ENCODE assay signal across 27 cellular contexts in genomic region chr1:31161571-31161970, GRCh38.
DNase-seq lines count a peak whose midpoint lies in the region; ATAC-seq and TF ChIP-seq lines count a peak whose summit lies in the region.
"Had no signal": no experiment of that assay in that cellular context is flagged by ENCODE, and none has a peak within 500 bp of the region (broad histone marks: within the 10 kb centered on the region; RNA-seq: fewer than 3 reads in every experiment).

No MANE protein-coding gene starts in this region.

- peaks cover 2% of the 10 kb centered on the region for H3K27me3 Mint-ChIP-seq in activated CD4-positive, alpha-beta T cell treated with anti-CD3 and anti-CD28 coated beads, Interleukin-2, amount 10 ng/mL, durations not matched to agents 7 days and 5 days
- no peaks in the 10 kb centered on the region for H3K27me3 Mint-ChIP-seq in chondrocyte (ENCODE audit: low read depth)

- H4K91ac ChIP-seq in neuronal stem cell (ENCODE audit: low read depth, low read length, poor library complexity), result no peak overlapping the region

- H3K4ac ChIP-seq in neuronal stem cell (ENCODE audit: low read length), result no peak overlapping the region

- no peak overlapping the region for H2BK15ac ChIP-seq in neuronal stem cell (ENCODE audit: low read length)

- no peak overlapping the region for H3K4me3 Mint-ChIP-seq in activated CD4-positive, alpha-beta T cell treated with anti-CD3 and anti-CD28 coated beads, Interleukin-2, amount 10 ng/mL, durations not matched to agents 7 days and 5 days
- no peak overlapping the region for H3K4me3 Mint-ChIP-seq in chondrocyte (ENCODE audit: unreplicated experiment)
- H3K4me3 Mint-ChIP-seq: activated naive CD4-positive, alpha-beta T cell treated with anti-CD3 and anti-CD28 coated beads, Interleukin-2, amount 50 U/mL, for 24 hours had no signal

- H3K4me3 ChIP-seq in HUES6 (ENCODE audit: low read depth, low read length), result no peak overlapping the region
- H3K4me3 ChIP-seq in neuronal stem cell (ENCODE audit: low read length in 2 of 2), result no peak overlapping the region
- H3K4me3 ChIP-seq in coronary artery, result no peak overlapping the region
- H3K4me3 ChIP-seq: cardiac muscle cell, gastroesophageal sphincter, hepatocyte had no signal

- H3K18ac ChIP-seq in neuronal stem cell (ENCODE audit: low read length), result no peak overlapping the region

- no peak overlapping the region for H3K9ac ChIP-seq in HUES6 (ENCODE audit: low read length)
- no peak overlapping the region for H3K9ac ChIP-seq in neuronal stem cell (ENCODE audit: low read depth, low read length, poor library complexity)

- H3K27ac ChIP-seq in HUES6 (ENCODE audit: low read depth, low read length) (peak overlapping the region; percentile 21; the same call in 1 of the 2 replicates), neuronal stem cell (replicated peaks; ENCODE audit: low read length) (no peak overlapping the region), coronary artery (no peak overlapping the region)
- H3K27ac ChIP-seq: cardiac muscle cell, gastroesophageal sphincter had no signal

- H3K4me1 Mint-ChIP-seq in activated CD4-positive, alpha-beta T cell treated with anti-CD3 and anti-CD28 coated beads, Interleukin-2, amount 10 ng/mL, durations not matched to agents 7 days and 5 days, result peaks cover 13% of the 10 kb centered on the region
- peaks cover 4% of the 10 kb centered on the region for H3K4me1 Mint-ChIP-seq in chondrocyte (ENCODE audit: low read depth)

- peak overlapping the region; percentile 70 for H2AK5ac ChIP-seq in neuronal stem cell (ENCODE audit: low read depth, low read length)

- no peaks in the 10 kb centered on the region for H3K27me3 ChIP-seq in HUES6 (ENCODE audit: control insufficient read depth, insufficient read depth, low read length)
- no peaks in the 10 kb centered on the region for H3K27me3 ChIP-seq in neuronal stem cell (ENCODE audit: control insufficient read depth in 3 of 3, insufficient read depth in 3 of 3, low read depth in 1 of 3, low read length in 3 of 3)
- H3K27me3 ChIP-seq: cardiac muscle cell, gastroesophageal sphincter, hepatocyte, stomach, transverse colon had no signal

- no peak for TF ChIP-seq CTCF in chondrocyte (IDR thresholded peaks at IDR 0.05)
- TF ChIP-seq CTCF in coronary artery (IDR thresholded peaks at IDR 0.05), result no peak

- peaks cover 6% of the 10 kb centered on the region; the same call in 1 of the 2 replicates for H3K4me1 ChIP-seq in HUES6 (ENCODE audit: control insufficient read depth, insufficient read depth, low read length)
- H3K4me1 ChIP-seq in neuronal stem cell (ENCODE audit: control insufficient read depth in 2 of 2, insufficient read depth in 1 of 2, low read depth in 1 of 2, low read length in 2 of 2), result no peaks in the 10 kb centered on the region
- H3K4me1 ChIP-seq: transverse colon had no signal

- H3K4me2 ChIP-seq in neuronal stem cell (ENCODE audit: insufficient read depth, low read length, poor library complexity, severe bottlenecking), result no peak overlapping the region

- no peaks in the 10 kb centered on the region for H3K36me3 Mint-ChIP-seq in activated CD4-positive, alpha-beta T cell treated with anti-CD3 and anti-CD28 coated beads, Interleukin-2, amount 10 ng/mL, durations not matched to agents 7 days and 5 days (ENCODE audit: low read depth)
- H3K36me3 Mint-ChIP-seq in chondrocyte (ENCODE audit: low read depth), result no peaks in the 10 kb centered on the region
- H3K36me3 Mint-ChIP-seq: activated naive CD4-positive, alpha-beta T cell treated with anti-CD3 and anti-CD28 coated beads, Interleukin-2, amount 50 U/mL, for 24 hours; naive B cell had no signal

- no peaks in the 10 kb centered on the region for H3K9me3 Mint-ChIP-seq in activated CD4-positive, alpha-beta T cell treated with anti-CD3 and anti-CD28 coated beads, Interleukin-2, amount 10 ng/mL, durations not matched to agents 7 days and 5 days
- H3K9me3 Mint-ChIP-seq in chondrocyte (ENCODE audit: low read depth), result no peaks in the 10 kb centered on the region
- H3K9me3 Mint-ChIP-seq: activated naive CD4-positive, alpha-beta T cell treated with anti-CD3 and anti-CD28 coated beads, Interleukin-2, amount 50 U/mL, for 24 hours; naive B cell had no signal

- ATAC-seq in HG03159 (IDR thresholded peaks at IDR 0.05; ENCODE audit: unreplicated experiment), result no peak
- ATAC-seq: gastroesophageal sphincter had no signal

- WGBS in neuronal stem cell (ENCODE audit: extremely low coverage in 2 of 2, insufficient read length in 2 of 2, insufficient replicate concordance in 1 of 2), 2 donors, result no CpG with 5 or more reads among the region's 5 CpGs

- no peak overlapping the region for H2AFZ ChIP-seq in neuronal stem cell (ENCODE audit: low read length)
- H2AFZ ChIP-seq: hepatocyte had no signal

- H3K9me3 ChIP-seq in HUES6 (ENCODE audit: control insufficient read depth, insufficient read depth, low read depth, low read length) (no peaks in the 10 kb centered on the region), neuronal stem cell (replicated peaks in 1 of 2; ENCODE audit: control insufficient read depth in 2 of 2, insufficient read depth in 1 of 2, low read depth in 1 of 2, low read length in 2 of 2) (no peaks in the 10 kb centered on the region)
- H3K9me3 ChIP-seq: gastroesophageal sphincter, stomach, transverse colon had no signal

- peaks cover 2% of the 10 kb centered on the region for H3K79me1 ChIP-seq in neuronal stem cell (ENCODE audit: low read depth, low read length)

- H3K36me3 ChIP-seq in HUES6 (ENCODE audit: control insufficient read depth, insufficient read depth, low read length) (no peaks in the 10 kb centered on the region; the same call in 1 of the 2 replicates), neuronal stem cell (replicated peaks in 1 of 2; ENCODE audit: control insufficient read depth in 2 of 2, insufficient read depth in 2 of 2, low read length in 2 of 2) (no peaks in the 10 kb centered on the region)
- H3K36me3 ChIP-seq: cardiac muscle cell, gastroesophageal sphincter, stomach, transverse colon had no signal

- DNase-seq in activated CD4-positive, alpha-beta T cell treated with anti-CD3 and anti-CD28 coated beads, Interleukin-2, amount 10 ng/mL, durations not matched to agents 7 days and 5 days, result no peak
- no peak for DNase-seq in activated CD4-positive, alpha-beta T cell treated with anti-CD3 and anti-CD28 coated beads, Interleukin-2, amount 50 U/mL, for 48 hours
- no peak for DNase-seq in chondrocyte (ENCODE audit: low spot score)
- DNase-seq in neuronal stem cell (ENCODE audit: low spot score), result no peak
- DNase-seq in coronary artery (ENCODE audit: low spot score), result no peak
- DNase-seq in GM19238 (ENCODE audit: insufficient read length, low spot score), result no peak
- DNase-seq: activated CD4-positive, alpha-beta T cell treated with anti-CD3 and anti-CD28 coated beads for 4 hours; activated T-cell treated with anti-CD3 and anti-CD28 coated beads, Interleukin-2, amount 50 U/mL, for 48 hours; AML-193; aorta; dermis blood vessel endothelial cell; DMS79; GDM1; naive B cell; NCI-H1436; NCI-H2081 treated with DMSO at 0.1 percent for 48 hours; NCI-H345; NCI-H748 treated with DMSO at 0.1 percent for 48 hours; occipital lobe; stomach; transverse colon had no signal

- H4K8ac ChIP-seq in neuronal stem cell (ENCODE audit: low read depth, low read length), result no peak overlapping the region

- CTCF ChIA-PET in activated CD4-positive, alpha-beta T cell treated with anti-CD3 and anti-CD28 coated beads, Interleukin-2, amount 10 ng/mL, durations not matched to agents 7 days and 5 days (lab: Charles Lee), result interaction anchor here (0.7 to 1.9 kb wide), 5 partner anchors 9 to 43 kb away, joined by 3 to 6 read pairs (median 3); no protein-coding TSS in a partner anchor

- POLR2A ChIA-PET in activated CD4-positive, alpha-beta T cell treated with anti-CD3 and anti-CD28 coated beads, Interleukin-2, amount 10 ng/mL, durations not matched to agents 7 days and 5 days (lab: Charles Lee), result no interaction called here

- no peak overlapping the region for H2BK5ac ChIP-seq in neuronal stem cell (ENCODE audit: low read length)

- no peak overlapping the region for H3K14ac ChIP-seq in neuronal stem cell (ENCODE audit: low read length)

- H2BK120ac ChIP-seq in neuronal stem cell (ENCODE audit: low read depth, low read length), result no peak overlapping the region

- peak overlapping the region; percentile 72 for H3K27ac Mint-ChIP-seq in activated CD4-positive, alpha-beta T cell treated with anti-CD3 and anti-CD28 coated beads, Interleukin-2, amount 10 ng/mL, durations not matched to agents 7 days and 5 days
- peak overlapping the region; percentile 36 for H3K27ac Mint-ChIP-seq in chondrocyte (ENCODE audit: unreplicated experiment)
- H3K27ac Mint-ChIP-seq: activated naive CD4-positive, alpha-beta T cell treated with anti-CD3 and anti-CD28 coated beads, Interleukin-2, amount 50 U/mL, for 24 hours had no signal

- H2BK12ac ChIP-seq in neuronal stem cell (ENCODE audit: low read length), result no peak overlapping the region

- no peak overlapping the region for H3K23ac ChIP-seq in neuronal stem cell (ENCODE audit: low read depth, low read length, poor library complexity)
